ENCODE assay signal across 24 cellular contexts in the genomic region with DNA sequence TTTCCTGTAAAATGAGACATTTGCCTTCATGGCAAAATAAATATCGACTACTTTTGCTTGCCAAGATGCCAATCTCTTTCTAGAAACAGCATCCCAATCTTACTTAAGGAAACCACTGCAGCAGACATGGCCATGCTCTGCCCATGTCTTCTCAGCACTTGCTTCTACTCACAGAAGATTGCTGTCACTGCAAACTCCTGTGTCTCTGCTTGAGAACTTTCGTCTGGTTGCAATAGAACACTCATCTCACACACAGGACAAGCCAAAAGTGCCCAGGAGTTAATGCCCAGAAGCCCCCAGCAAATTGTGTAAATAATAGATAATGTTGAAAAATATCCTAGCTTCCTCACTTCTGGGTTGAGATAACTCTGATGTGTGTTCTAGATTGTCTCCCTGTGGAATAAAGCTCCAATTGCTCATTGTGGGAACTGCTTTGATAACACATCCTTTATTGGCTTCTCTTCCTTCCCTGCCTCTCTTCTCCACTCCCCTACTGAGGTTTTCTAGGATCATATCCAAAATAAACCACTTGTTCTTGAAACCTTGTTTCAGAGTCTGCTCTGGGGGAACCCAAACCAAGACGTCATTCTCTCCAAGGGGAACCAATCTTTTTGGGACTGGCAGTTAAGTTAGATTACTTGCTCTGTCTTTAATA.
"Had no signal": no experiment of that assay in that cellular context is flagged by ENCODE, and none has a peak within 500 bp of the region (broad histone marks: within the 10 kb centered on the region; RNA-seq: fewer than 3 reads in every experiment).

No MANE protein-coding gene starts in this region.

- H3K9me3 ChIP-seq: esophagus squamous epithelium, suprapubic skin, tibial nerve had no signal

- ATAC-seq: activated CD4-positive, CD25-positive, alpha-beta regulatory T cell treated with anti-CD3 and anti-CD28 coated beads, Interleukin-2, amount 50 U/mL, for 24 hours; activated T-cell treated with anti-CD3 and anti-CD28 coated beads, Interleukin-2, amount 50 U/mL, for 72 hours; stimulated activated effector memory CD8-positive, alpha-beta T cell treated with anti-CD3 and anti-CD28 coated beads, Interleukin-12 subunit alpha, Interleukin-12 subunit beta, amount 100 ng/mL, for 72 hours; stimulated activated naive CD8-positive, alpha-beta T cell treated with anti-CD3 and anti-CD28 coated beads, Interleukin-15, amount 100 ng/mL, for 72 hours; T-cell had no signal

- H3K4me3 ChIP-seq: coronary artery, esophagus squamous epithelium, suprapubic skin, tibial nerve had no signal

- H3K36me3 ChIP-seq: esophagus squamous epithelium, suprapubic skin, tibial nerve had no signal

- H3K4me1 ChIP-seq: esophagus squamous epithelium, suprapubic skin had no signal

- H3K27me3 ChIP-seq: esophagus squamous epithelium, suprapubic skin, tibial nerve had no signal

- DNase-seq: activated CD4-positive, alpha-beta memory T cell treated with anti-CD3 and anti-CD28 coated beads, Interleukin-2, amount 10 ng/mL, durations not matched to agents 7 days and 5 days; activated CD4-positive, alpha-beta T cell treated with anti-CD3 and anti-CD28 coated beads, Interleukin-2, amount 10 ng/mL, durations not matched to agents 24 days and 14 days; activated gamma-delta T cell; activated naive CD4-positive, alpha-beta T cell treated with anti-CD3 and anti-CD28 coated beads, Interleukin-2, amount 50 U/mL, for 16 hours; activated T-cell treated with anti-CD3 and anti-CD28 coated beads, Interleukin-2, amount 50 U/mL, for 72 hours; aorta; cerebellar nuclear complex; endodermal cell; esophagus squamous epithelium; foreskin fibroblast; immature natural killer cell; kidney glomerular epithelial cell; nephron progenitor cell; posterior cingulate gyrus; stimulated activated CD4-positive, alpha-beta T cell treated with anti-CD3 and anti-CD28 coated beads, Interleukin-12 subunit alpha, Interleukin-12 subunit beta, amount 100 ng/mL, for 4 hours; stimulated activated CD4-positive, alpha-beta T cell treated with anti-CD3 and anti-CD28 coated beads, Interleukin-1b, Interleukin-23, amount 100 ng/mL, for 48 hours; stimulated activated naive CD8-positive, alpha-beta T cell treated with anti-CD3 and anti-CD28 coated beads, Interleukin-15, amount 100 ng/mL, for 72 hours; T-cell had no signal

- H3K27ac ChIP-seq: coronary artery, esophagus squamous epithelium, suprapubic skin, tibial nerve, VCaP had no signal
